In the genomic region with DNA sequence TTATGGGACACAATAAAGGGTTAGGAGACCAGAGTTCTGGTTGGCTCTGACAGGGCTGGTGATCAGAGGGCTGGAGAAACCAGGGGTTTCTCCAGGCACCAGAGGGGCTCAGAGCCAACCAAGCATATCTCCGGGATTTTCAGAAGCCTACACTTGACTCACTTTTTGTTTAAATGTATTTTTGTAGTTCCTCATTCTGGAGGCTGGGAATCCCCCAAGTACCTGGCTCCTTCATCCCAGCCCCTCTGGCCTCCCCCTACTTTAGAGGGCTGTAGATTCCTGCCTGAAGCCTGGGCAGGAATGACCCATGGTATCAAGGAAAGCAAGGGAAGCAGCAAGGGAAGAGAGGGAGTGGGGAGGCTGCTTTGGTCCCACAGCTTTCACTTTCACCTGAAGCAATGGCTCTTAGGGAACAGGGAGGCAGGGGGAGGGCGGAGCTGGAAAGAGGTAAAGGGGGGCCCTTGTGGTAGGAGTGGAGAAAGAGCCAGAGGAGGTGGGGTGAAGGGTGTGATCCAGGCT, we compare ENCODE assay signal across 8 cellular contexts. TPM values are rescaled to one million over a fixed set of nuclear protein-coding genes. Genes with fewer than 3 reads are reported as not detected.
DNase-seq lines count a peak whose midpoint lies in the region; ATAC-seq and TF ChIP-seq lines count a peak whose summit lies in the region.

No MANE protein-coding gene starts in this region.

- H3K9me3 ChIP-seq in neuronal stem cell (replicated peaks in 1 of 2; ENCODE audit: control insufficient read depth in 2 of 2, insufficient read depth in 1 of 2, low read depth in 1 of 2, low read length in 2 of 2), result no peaks in the 10 kb centered on the region

- no peak overlapping the region for H3K4me2 ChIP-seq in neuronal stem cell (ENCODE audit: insufficient read depth, low read length, poor library complexity, severe bottlenecking)

- H3K27ac Mint-ChIP-seq in activated T-cell treated with anti-CD3 and anti-CD28 coated beads, Interleukin-2, amount 50 U/mL, for 72 hours, result no peak overlapping the region
- H3K27ac Mint-ChIP-seq in activated CD4-positive, alpha-beta memory T cell treated with anti-CD3 and anti-CD28 coated beads for 36 hours, result no peak overlapping the region

- no peak overlapping the region for H4K8ac ChIP-seq in neuronal stem cell (ENCODE audit: low read depth, low read length)

- no peak overlapping the region for H2BK12ac ChIP-seq in neuronal stem cell (ENCODE audit: low read length)

- H3K4me1 ChIP-seq in neuronal stem cell (ENCODE audit: control insufficient read depth in 2 of 2, insufficient read depth in 1 of 2, low read depth in 1 of 2, low read length in 2 of 2), result peaks cover 0 to 3% of the 10 kb centered on the region in 2 donors

- no peak overlapping the region for H2AFZ ChIP-seq in neuronal stem cell (ENCODE audit: low read length)

- H3K4me3 ChIP-seq in GM12865 (ENCODE audit: low read depth, low read length), result peak overlapping the region; percentile 87
- no peak overlapping the region for H3K4me3 ChIP-seq in neuronal stem cell (ENCODE audit: low read length in 2 of 2)

- H3K9me3 Mint-ChIP-seq in activated T-cell treated with anti-CD3 and anti-CD28 coated beads, Interleukin-2, amount 50 U/mL, for 72 hours, result no peaks in the 10 kb centered on the region
- no peaks in the 10 kb centered on the region for H3K9me3 Mint-ChIP-seq in activated CD4-positive, alpha-beta memory T cell treated with anti-CD3 and anti-CD28 coated beads for 36 hours

- no peak overlapping the region for H3K18ac ChIP-seq in neuronal stem cell (ENCODE audit: low read length)

- peaks cover 17% of the 10 kb centered on the region for H3K27me3 Mint-ChIP-seq in activated T-cell treated with anti-CD3 and anti-CD28 coated beads, Interleukin-2, amount 50 U/mL, for 72 hours (ENCODE audit: low read depth)
- peaks cover 6% of the 10 kb centered on the region for H3K27me3 Mint-ChIP-seq in activated CD4-positive, alpha-beta memory T cell treated with anti-CD3 and anti-CD28 coated beads for 36 hours

- no peak overlapping the region for H2BK120ac ChIP-seq in neuronal stem cell (ENCODE audit: low read depth, low read length)

- no peak overlapping the region for H3K4ac ChIP-seq in neuronal stem cell (ENCODE audit: low read length)

- DNase-seq in GM12865 (ENCODE audit: low read depth) (peak; percentile 79), neuronal stem cell (ENCODE audit: low spot score) (no peak), HPDE6-E6E7 (ENCODE audit: extremely low spot score) (no peak), NCI-H2107 treated with DMSO at 0.1 percent for 48 hours (lab: John Stamatoyannopoulos, UW; ENCODE audit: unreplicated experiment) (no peak)
- no peak for DNase-seq in activated T-cell treated with anti-CD3 and anti-CD28 coated beads, Interleukin-2, amount 50 U/mL, for 72 hours
- no peak for DNase-seq in activated CD4-positive, alpha-beta memory T cell treated with anti-CD3 and anti-CD28 coated beads for 36 hours

- POLR2A ChIA-PET in activated CD4-positive, alpha-beta memory T cell treated with anti-CD3 and anti-CD28 coated beads for 36 hours (lab: Charles Lee), result no interaction called here

- H4K91ac ChIP-seq in neuronal stem cell (ENCODE audit: low read depth, low read length, poor library complexity), result no peak overlapping the region

- no peak overlapping the region for H3K9ac ChIP-seq in neuronal stem cell (ENCODE audit: low read depth, low read length, poor library complexity)

- H2AK5ac ChIP-seq in neuronal stem cell (ENCODE audit: low read depth, low read length), result peak overlapping the region; percentile 29

- H2BK5ac ChIP-seq in neuronal stem cell (ENCODE audit: low read length), result no peak overlapping the region

- ATAC-seq in GM21717 (IDR thresholded peaks at IDR 0.05; ENCODE audit: unreplicated experiment) (peak; percentile 37), GM18517 (IDR thresholded peaks at IDR 0.05; ENCODE audit: unreplicated experiment) (no peak)
- ATAC-seq in activated T-cell treated with anti-CD3 and anti-CD28 coated beads, Interleukin-2, amount 50 U/mL, for 72 hours (replicated peaks in 1 of 2), result no peak

- H3K4me3 Mint-ChIP-seq in activated T-cell treated with anti-CD3 and anti-CD28 coated beads, Interleukin-2, amount 50 U/mL, for 72 hours, result peak overlapping the region; percentile 39 to 99
- no peak overlapping the region for H3K4me3 Mint-ChIP-seq in activated CD4-positive, alpha-beta memory T cell treated with anti-CD3 and anti-CD28 coated beads for 36 hours

- H3K79me1 ChIP-seq in neuronal stem cell (ENCODE audit: low read depth, low read length), result no peaks in the 10 kb centered on the region

- H2BK15ac ChIP-seq in neuronal stem cell (ENCODE audit: low read length), result no peak overlapping the region

- CTCF ChIA-PET in activated CD4-positive, alpha-beta memory T cell treated with anti-CD3 and anti-CD28 coated beads for 36 hours (lab: Charles Lee), result interaction anchor here (0.8 to 1.4 kb wide), 3 partner anchors 12 to 104 kb away, joined by 3 to 4 read pairs (median 4); no protein-coding TSS in a partner anchor

- H3K36me3 Mint-ChIP-seq in activated T-cell treated with anti-CD3 and anti-CD28 coated beads, Interleukin-2, amount 50 U/mL, for 72 hours (ENCODE audit: insufficient read depth in 2 of 2), result no peaks in the 10 kb centered on the region
- H3K36me3 Mint-ChIP-seq in activated CD4-positive, alpha-beta memory T cell treated with anti-CD3 and anti-CD28 coated beads for 36 hours, result no peaks in the 10 kb centered on the region

- intact Hi-C loops in activated CD4-positive, alpha-beta memory T cell treated with anti-CD3 and anti-CD28 coated beads for 36 hours (cut with micrococcal nuclease), result no loop called here

- peaks cover 0 to 45% (median 2%) of the 10 kb centered on the region in 3 experiments for H3K27me3 ChIP-seq in neuronal stem cell (ENCODE audit: control insufficient read depth in 3 of 3, insufficient read depth in 3 of 3, low read depth in 1 of 3, low read length in 3 of 3)

- no CpG with 5 or more reads among the region's 2 CpGs for WGBS in neuronal stem cell (ENCODE audit: extremely low coverage in 2 of 2, insufficient read length in 2 of 2, insufficient replicate concordance in 1 of 2), 2 donors

- no peak overlapping the region for H3K14ac ChIP-seq in neuronal stem cell (ENCODE audit: low read length)

- no peak overlapping the region for H3K23ac ChIP-seq in neuronal stem cell (ENCODE audit: low read depth, low read length, poor library complexity)

- no peak overlapping the region for H3K27ac ChIP-seq in neuronal stem cell (replicated peaks; ENCODE audit: low read length)

- peaks cover 18% of the 10 kb centered on the region for H3K4me1 Mint-ChIP-seq in activated T-cell treated with anti-CD3 and anti-CD28 coated beads, Interleukin-2, amount 50 U/mL, for 72 hours (ENCODE audit: low read depth)
- H3K4me1 Mint-ChIP-seq in activated CD4-positive, alpha-beta memory T cell treated with anti-CD3 and anti-CD28 coated beads for 36 hours (ENCODE audit: low read depth), result peaks cover 9% of the 10 kb centered on the region

- peaks cover 0 to 1% of the 10 kb centered on the region in 2 donors for H3K36me3 ChIP-seq in neuronal stem cell (replicated peaks in 1 of 2; ENCODE audit: control insufficient read depth in 2 of 2, insufficient read depth in 2 of 2, low read length in 2 of 2)

- no peak for TF ChIP-seq CTCF in GM12865 (IDR thresholded peaks at IDR 0.05; ENCODE audit: insufficient read depth, low read depth, low read length, missing control alignments)

RNA-seq across cellular contexts. Expression of a gene that starts 1.0 kb away (rescaled TPM):
- 1 to 10 TPM; 3.6 to 4.2 TPM for total RNA-seq in activated T-cell treated with anti-CD3 and anti-CD28 coated beads, Interleukin-2, amount 50 U/mL, for 72 hours
- 5.5 TPM for polyA plus RNA-seq in neuronal stem cell (2013, experiment 1 of 2)
- 6.2 TPM for polyA plus RNA-seq in neuronal stem cell (2013, experiment 2 of 2)
- 1 to 10 TPM; 3.2 to 4.0 TPM for total RNA-seq in activated CD4-positive, alpha-beta memory T cell treated with anti-CD3 and anti-CD28 coated beads for 36 hours

RNA-seq across cellular contexts. Expression of a gene that starts 29.3 kb away (rescaled TPM):
- 10 to 100 TPM; 18.2 to 19.2 TPM for total RNA-seq in activated T-cell treated with anti-CD3 and anti-CD28 coated beads, Interleukin-2, amount 50 U/mL, for 72 hours
- 15.5 TPM for polyA plus RNA-seq in neuronal stem cell (2013, experiment 1 of 2)
- polyA plus RNA-seq in neuronal stem cell (2013, experiment 2 of 2), result 15.9 TPM
- total RNA-seq in activated CD4-positive, alpha-beta memory T cell treated with anti-CD3 and anti-CD28 coated beads for 36 hours, result 10 to 100 TPM; 13.1 to 13.7 TPM
